7 cellular contexts compared by ENCODE assay signal in the genomic region with DNA sequence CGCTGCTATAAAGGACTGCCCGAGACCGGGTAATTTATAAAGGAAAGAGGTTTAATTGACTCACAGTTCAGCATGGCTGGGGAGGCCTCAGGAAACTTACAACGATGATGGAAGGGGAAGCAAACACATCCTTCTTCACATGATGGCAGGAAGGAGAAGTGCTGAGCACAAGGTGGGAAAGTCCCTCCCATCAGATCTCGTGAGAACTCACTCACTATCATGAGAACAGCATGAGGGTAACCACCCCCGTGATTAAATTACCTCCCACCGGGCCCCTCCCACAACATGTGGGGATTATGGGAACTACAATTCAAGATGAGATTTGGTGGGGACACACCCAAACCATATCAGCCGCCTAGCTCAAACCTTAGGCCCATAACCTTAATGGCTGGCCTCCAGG. TPM values are rescaled to one million over a fixed set of nuclear protein-coding genes. Genes with fewer than 3 reads are reported as not detected.
"Had no signal": no experiment of that assay in that cellular context is flagged by ENCODE, and none has a peak within 500 bp of the region (broad histone marks: within the 10 kb centered on the region; RNA-seq: fewer than 3 reads in every experiment).

No MANE protein-coding gene starts in this region.

RNA-seq across cellular contexts. Expression of a gene that starts 42.5 kb away (rescaled TPM):
- total RNA-seq: GM23338, H4, H7, HepG2, HFFc6, HT1080 had no signal
- polyA plus RNA-seq: GM23338, HepG2, IgD-negative memory B cell had no signal
